Comparison of ENCODE assay signal across 23 cellular contexts in the genomic region with DNA sequence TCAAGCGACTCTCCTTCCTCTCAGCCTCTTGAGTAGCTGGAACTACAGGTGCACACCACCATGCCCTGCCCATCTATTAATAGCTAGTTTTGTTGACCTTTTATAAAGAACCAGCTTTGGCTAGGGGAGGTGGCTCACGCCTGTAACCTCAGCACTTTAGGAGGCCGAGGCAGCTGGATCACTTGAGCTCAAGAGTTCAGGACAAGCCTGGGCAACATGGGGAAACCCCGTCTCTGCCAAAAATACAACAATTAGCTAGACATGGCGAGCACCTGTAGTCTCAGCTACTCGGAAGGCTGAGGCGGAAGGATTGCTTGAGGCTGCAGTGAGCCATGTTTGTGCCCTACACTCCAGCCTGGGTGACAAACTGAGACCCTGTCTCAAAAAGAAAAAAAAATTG. TPM values are rescaled to one million over a fixed set of nuclear protein-coding genes. Genes with fewer than 3 reads are reported as not detected.
DNase-seq lines count a peak whose midpoint lies in the region; ATAC-seq and TF ChIP-seq lines count a peak whose summit lies in the region.
"Had no signal": no experiment of that assay in that cellular context is flagged by ENCODE, and none has a peak within 500 bp of the region (broad histone marks: within the 10 kb centered on the region; RNA-seq: fewer than 3 reads in every experiment).

No MANE protein-coding gene starts in this region.

- H3K9me3 Mint-ChIP-seq in activated CD4-positive, alpha-beta T cell treated with anti-CD3 and anti-CD28 coated beads, Interleukin-2, amount 10 ng/mL, durations not matched to agents 24 days and 14 days: no peaks in the 10 kb centered on the region
- H3K9me3 Mint-ChIP-seq: activated naive CD8-positive, alpha-beta T cell treated with anti-CD3 and anti-CD28 coated beads, Interleukin-2, amount 10 ng/mL, durations not matched to agents 7 days and 5 days; immature natural killer cell had no signal

- no peaks in the 10 kb centered on the region for H3K36me3 Mint-ChIP-seq in activated CD4-positive, alpha-beta T cell treated with anti-CD3 and anti-CD28 coated beads, Interleukin-2, amount 10 ng/mL, durations not matched to agents 24 days and 14 days (ENCODE audit: low read depth)
- H3K36me3 Mint-ChIP-seq: activated naive CD8-positive, alpha-beta T cell treated with anti-CD3 and anti-CD28 coated beads, Interleukin-2, amount 10 ng/mL, durations not matched to agents 7 days and 5 days; immature natural killer cell had no signal

- no peaks in the 10 kb centered on the region for H3K4me1 Mint-ChIP-seq in activated CD4-positive, alpha-beta T cell treated with anti-CD3 and anti-CD28 coated beads, Interleukin-2, amount 10 ng/mL, durations not matched to agents 24 days and 14 days
- H3K4me1 Mint-ChIP-seq: activated naive CD8-positive, alpha-beta T cell treated with anti-CD3 and anti-CD28 coated beads, Interleukin-2, amount 10 ng/mL, durations not matched to agents 7 days and 5 days; immature natural killer cell had no signal

- H3K27ac ChIP-seq in mammary epithelial cell (ENCODE audit: insufficient read depth, low read depth, low read length) (no peak overlapping the region), breast epithelium (no peak overlapping the region), Peyer's patch (no peak overlapping the region)
- H3K27ac ChIP-seq: body of pancreas, C4-2B, colonic mucosa, heart left ventricle, vagina had no signal

- BruUV-seq in mammary epithelial cell (replicated peaks; lab: Mats Ljungman, UMichigan): no TSS peak

- DNase-seq in mammary epithelial cell (peak; percentile 6), breast epithelium (ENCODE audit: low spot score in 2 of 2) (no peak), Peyer's patch (peak in 2 of 3 donors; percentile 38 to 54), NCI-H146 (lab: John Stamatoyannopoulos, UW) (no peak), NOMO-1 treated with DMSO at 0.1 percent for 48 hours (lab: John Stamatoyannopoulos, UW; ENCODE audit: unreplicated experiment) (no peak), NCI-H146 treated with DMSO at 0.1 percent for 48 hours (lab: John Stamatoyannopoulos, UW; ENCODE audit: unreplicated experiment) (no peak)
- DNase-seq in activated CD4-positive, alpha-beta T cell treated with anti-CD3 and anti-CD28 coated beads, Interleukin-2, amount 10 ng/mL, durations not matched to agents 24 days and 14 days: no peak
- DNase-seq: activated CD4-positive, CD25-positive, alpha-beta regulatory T cell treated with anti-CD3 and anti-CD28 coated beads, Interleukin-2, amount 50 U/mL, for 72 hours; activated naive CD8-positive, alpha-beta T cell treated with anti-CD3 and anti-CD28 coated beads, Interleukin-2, amount 10 ng/mL, durations not matched to agents 7 days and 5 days; body of pancreas; colonic mucosa; immature natural killer cell; KBM-7; left ventricle myocardium superior; NCI-H2107; NCI-H82; stimulated activated CD8-positive, alpha-beta memory T cell treated with anti-CD3 and anti-CD28 coated beads, Interleukin-4, amount 100 ng/mL, for 48 hours; substantia nigra had no signal

- H3K27ac Mint-ChIP-seq in activated CD4-positive, alpha-beta T cell treated with anti-CD3 and anti-CD28 coated beads, Interleukin-2, amount 10 ng/mL, durations not matched to agents 24 days and 14 days: no peak overlapping the region
- H3K27ac Mint-ChIP-seq: activated naive CD8-positive, alpha-beta T cell treated with anti-CD3 and anti-CD28 coated beads, Interleukin-2, amount 10 ng/mL, durations not matched to agents 7 days and 5 days had no signal

- H3K9me3 ChIP-seq in mammary epithelial cell (replicated peaks; ENCODE audit: insufficient read depth, low read length) (peaks cover 8% of the 10 kb centered on the region), breast epithelium (no peaks in the 10 kb centered on the region), Peyer's patch (peaks cover 0 to 3% (median 0%) of the 10 kb centered on the region in 4 donors)
- H3K9me3 ChIP-seq: body of pancreas, colonic mucosa, heart left ventricle, vagina had no signal

- H3K79me2 ChIP-seq in mammary epithelial cell (ENCODE audit: insufficient read depth, low read length): no peaks in the 10 kb centered on the region

- 54% methylated on average over 7 of the region's 7 CpGs for WGBS in mammary epithelial cell (ENCODE audit: low coverage, missing lambda C conversion rate)

- dilution Hi-C loops in mammary epithelial cell (cut with HindIII; ENCODE audit: low sequenced_read_pairs): no loop called here

- H3K4me2 ChIP-seq in mammary epithelial cell (ENCODE audit: insufficient read depth, low read depth, low read length): no peak overlapping the region

- no peak overlapping the region for H2AFZ ChIP-seq in mammary epithelial cell (ENCODE audit: low read depth, low read length)

- no peaks in the 10 kb centered on the region for H3K27me3 ChIP-seq in mammary epithelial cell (ENCODE audit: insufficient read depth, low read length)
- H3K27me3 ChIP-seq in breast epithelium: peaks cover 0 to 10% of the 10 kb centered on the region in 2 donors
- H3K27me3 ChIP-seq in Peyer's patch: no peaks in the 10 kb centered on the region
- H3K27me3 ChIP-seq: body of pancreas, colonic mucosa, heart left ventricle, vagina had no signal

- H3K4me3 Mint-ChIP-seq in activated CD4-positive, alpha-beta T cell treated with anti-CD3 and anti-CD28 coated beads, Interleukin-2, amount 10 ng/mL, durations not matched to agents 24 days and 14 days: no peak overlapping the region
- H3K4me3 Mint-ChIP-seq: activated naive CD8-positive, alpha-beta T cell treated with anti-CD3 and anti-CD28 coated beads, Interleukin-2, amount 10 ng/mL, durations not matched to agents 7 days and 5 days; immature natural killer cell had no signal

- no peaks in the 10 kb centered on the region for H4K20me1 ChIP-seq in mammary epithelial cell (ENCODE audit: insufficient read depth, low read length)

- H3K4me1 ChIP-seq in mammary epithelial cell (ENCODE audit: insufficient read depth, low read length) (no peaks in the 10 kb centered on the region), breast epithelium (no peaks in the 10 kb centered on the region), Peyer's patch (no peaks in the 10 kb centered on the region)
- H3K4me1 ChIP-seq: body of pancreas, colonic mucosa, heart left ventricle, vagina had no signal

- H3K4me3 ChIP-seq in mammary epithelial cell (replicated peaks in 1 of 3; ENCODE audit: insufficient read depth in 1 of 3, low read depth in 2 of 3, low read length in 3 of 3) (no peak overlapping the region), breast epithelium (no peak overlapping the region), Peyer's patch (no peak overlapping the region)
- H3K4me3 ChIP-seq: body of pancreas, colonic mucosa, heart left ventricle, vagina had no signal

- CTCF ChIA-PET in mammary epithelial cell (lab: Charles Lee; ENCODE audit: low non-redundant PET): no interaction called here

- H3K9ac ChIP-seq in mammary epithelial cell (ENCODE audit: insufficient read depth, low read length): no peak overlapping the region

- H3K36me3 ChIP-seq in mammary epithelial cell (ENCODE audit: insufficient read depth, low read length): no peaks in the 10 kb centered on the region
- no peaks in the 10 kb centered on the region for H3K36me3 ChIP-seq in breast epithelium
- no peaks in the 10 kb centered on the region for H3K36me3 ChIP-seq in Peyer's patch
- H3K36me3 ChIP-seq: colonic mucosa, heart left ventricle, vagina had no signal

- H3K27me3 Mint-ChIP-seq in activated CD4-positive, alpha-beta T cell treated with anti-CD3 and anti-CD28 coated beads, Interleukin-2, amount 10 ng/mL, durations not matched to agents 24 days and 14 days: peaks cover 2% of the 10 kb centered on the region

- TF ChIP-seq CTCF in mammary epithelial cell (conservative IDR thresholded peaks at IDR 0.05 in 1 of 2, IDR thresholded peaks at IDR 0.05 in 1 of 2; ENCODE audit: extremely low read depth in 1 of 2, insufficient read depth in 1 of 2, low read depth in 1 of 2, low read length in 2 of 2) (no peak), breast epithelium (IDR thresholded peaks at IDR 0.05) (no peak), Peyer's patch (IDR thresholded peaks at IDR 0.05) (no peak)

- intact Hi-C loops in mammary epithelial cell (cut with micrococcal nuclease): no loop called here
- intact Hi-C loops in breast epithelium (cut with DNase I; ENCODE audit: low total_unique reads): no loop called here
- intact Hi-C loops in activated CD4-positive, alpha-beta T cell treated with anti-CD3 and anti-CD28 coated beads, Interleukin-2, amount 10 ng/mL, durations not matched to agents 24 days and 14 days (cut with micrococcal nuclease): no loop called here

- TF ChIP-seq POLR2A in breast epithelium (IDR thresholded peaks at IDR 0.05) (no peak), Peyer's patch (IDR thresholded peaks at IDR 0.05) (no peak)

- peak; percentile 62 for ATAC-seq in HG02870 (IDR thresholded peaks at IDR 0.05; ENCODE audit: unreplicated experiment)
- ATAC-seq: body of pancreas, heart left ventricle, left ventricle myocardium superior had no signal

- in situ Hi-C loops in mammary epithelial cell (cut with MboI; ENCODE audit: low sequenced_read_pairs in 2 of 2): no loop called here

RNA-seq across cellular contexts. Expression of a gene that starts 2.7 kb away (rescaled TPM):
- not detected for total RNA-seq in mammary epithelial cell
- not detected for polyA plus RNA-seq in mammary epithelial cell
- not detected for polyA minus RNA-seq in mammary epithelial cell
- total RNA-seq in breast epithelium: under 1 TPM in 1 of 3 donors, not detected in 2; 0.16 TPM
- not detected for total RNA-seq in Peyer's patch
- not detected in 2 replicates for total RNA-seq in activated CD4-positive, alpha-beta T cell treated with anti-CD3 and anti-CD28 coated beads, Interleukin-2, amount 10 ng/mL, durations not matched to agents 24 days and 14 days
- total RNA-seq: body of pancreas, colonic mucosa, mucosa of gallbladder, vagina had no signal

RNA-seq across cellular contexts. Expression of a gene that starts 3.4 kb away (rescaled TPM):
- total RNA-seq in mammary epithelial cell (not detected), breast epithelium (not detected), Peyer's patch (not detected)
- polyA plus RNA-seq in mammary epithelial cell: not detected
- not detected for polyA minus RNA-seq in mammary epithelial cell
- total RNA-seq in activated CD4-positive, alpha-beta T cell treated with anti-CD3 and anti-CD28 coated beads, Interleukin-2, amount 10 ng/mL, durations not matched to agents 24 days and 14 days: not detected in 2 replicates
- total RNA-seq: activated naive CD8-positive, alpha-beta T cell treated with anti-CD3 and anti-CD28 coated beads, Interleukin-2, amount 10 ng/mL, durations not matched to agents 7 days and 5 days; body of pancreas; colonic mucosa; heart left ventricle; left ventricle myocardium superior; mucosa of gallbladder; vagina had no signal
- polyA plus RNA-seq: heart left ventricle had no signal

RNA-seq across cellular contexts. Expression of a gene that starts 40.9 kb away (rescaled TPM):
- total RNA-seq in mammary epithelial cell (not detected), breast epithelium (not detected), Peyer's patch (not detected)
- not detected for polyA plus RNA-seq in mammary epithelial cell
- not detected for polyA minus RNA-seq in mammary epithelial cell
- total RNA-seq in activated CD4-positive, alpha-beta T cell treated with anti-CD3 and anti-CD28 coated beads, Interleukin-2, amount 10 ng/mL, durations not matched to agents 24 days and 14 days: not detected in 2 replicates
- total RNA-seq: activated naive CD8-positive, alpha-beta T cell treated with anti-CD3 and anti-CD28 coated beads, Interleukin-2, amount 10 ng/mL, durations not matched to agents 7 days and 5 days; body of pancreas; colonic mucosa; heart left ventricle; left ventricle myocardium superior; mucosa of gallbladder; vagina had no signal
- polyA plus RNA-seq: heart left ventricle had no signal

Comparison
In these comparisons a context has a peak if more than half of its experiments do, and no peak if none do; other contexts are left out.
1. DNase-seq: peak in mammary epithelial cell (single experiment) and Peyer's patch (2 of 3); none in breast epithelium (0 of 2), NCI-H146 (single experiment), NOMO-1 treated with DMSO at 0.1 percent for 48 hours (single experiment), NCI-H146 treated with DMSO at 0.1 percent for 48 hours (single experiment) and activated CD4-positive, alpha-beta T cell treated with anti-CD3 and anti-CD28 coated beads, Interleukin-2, amount 10 ng/mL, durations not matched to agents 24 days and 14 days (single experiment).